In genomic region chr11:73875840-73876239, GRCh38 we compare ENCODE assay signal across 8 cellular contexts. TPM values are rescaled to one million over a fixed set of nuclear protein-coding genes. Genes with fewer than 3 reads are reported as not detected.
DNase-seq lines count a peak whose midpoint lies in the region; ATAC-seq, FAIRE-seq and TF ChIP-seq lines count a peak whose summit lies in the region.

No MANE protein-coding gene starts in this region.

- TF ChIP-seq CTCF in A549 (IDR thresholded peaks at IDR 0.05) (no peak), HEK293 (tag by site-specific recombination; IDR thresholded peaks at IDR 0.05) (no peak), ascending aorta (IDR thresholded peaks at IDR 0.05) (no peak)

- ATAC-seq in A549: peak in 1 of 2 experiments; percentile 20; a peak in 2 of 6 replicates
- no peak for ATAC-seq in memory B cell (ENCODE audit: low read depth)
- ATAC-seq in HG02885 (IDR thresholded peaks at IDR 0.05; ENCODE audit: poor library complexity, unreplicated experiment): no peak
- ATAC-seq in HG02678 (IDR thresholded peaks at IDR 0.05; ENCODE audit: unreplicated experiment): no peak

- intact Hi-C loops in ascending aorta (cut with DNase I): loop anchor here (1.0 to 10.0 kb wide), 5 partner anchors 89 to 1651 kb away; partner anchors contain the start of genes C2CD3, INPPL1, MRPL48 and PPME1

- H3K27me3 ChIP-seq in ascending aorta: no peaks in the 10 kb centered on the region

- H3K4me3 Mint-ChIP-seq in memory B cell: peak overlapping the region; percentile 99

- FAIRE-seq in A549 (lab: Jason Lieb, UNC): no peak

- H3K36me3 Mint-ChIP-seq in memory B cell: peaks cover 11% of the 10 kb centered on the region

- POLR2A ChIA-PET in A549 (lab: Yijun Ruan, JAX): interaction anchor here (0.6 kb wide), 1 partner anchor 10 kb away, joined by 3 read pairs; no protein-coding TSS in a partner anchor
- POLR2A ChIA-PET in HEK293 (lab: Yijun Ruan, JAX): interaction anchor here (1.6 kb wide), 1 partner anchor 96 kb away, joined by 5 read pairs; no protein-coding TSS in a partner anchor

- CTCF ChIA-PET in A549 (lab: Yijun Ruan, JAX): no interaction called here
- CTCF ChIA-PET in HEK293 (lab: Yijun Ruan, JAX): no interaction called here

- no peak for TF ChIP-seq EP300 in A549 (IDR thresholded peaks at IDR 0.05)

- no peaks in the 10 kb centered on the region for H3K9me3 Mint-ChIP-seq in memory B cell

- no peak for TF ChIP-seq RAD21 in A549 (conservative IDR thresholded peaks at IDR 0.05 in 1 of 2, IDR thresholded peaks at IDR 0.05 in 1 of 2)

- 13% methylated on average over 8 of the region's 8 CpGs for WGBS in A549 (ENCODE audit: missing lambda C conversion rate)

- H3K4me3 ChIP-seq in A549 (peak overlapping the region; percentile 73), HEK293 (ENCODE audit: low read depth, low read length) (peak overlapping the region; percentile 65), ascending aorta (peak overlapping the region; percentile 73 to 86)

- peaks cover 24% of the 10 kb centered on the region for H3K4me1 Mint-ChIP-seq in memory B cell

- H3K4me1 ChIP-seq in A549 (peaks cover 18% of the 10 kb centered on the region), HEK293 (ENCODE audit: control insufficient read depth, insufficient read depth, low read length) (no peaks in the 10 kb centered on the region), ascending aorta (peaks cover 3 to 15% of the 10 kb centered on the region in 2 donors)

- no peaks in the 10 kb centered on the region for H3K27me3 Mint-ChIP-seq in memory B cell

- H3K27ac Mint-ChIP-seq in memory B cell: peak overlapping the region; percentile 95

- peak overlapping the region; percentile 93 for H3K4me2 ChIP-seq in A549

- H3K27ac ChIP-seq in A549 (peak overlapping the region; percentile 92 to 94), HEK293 (ENCODE audit: extremely low read depth, low read depth, low read length) (peak overlapping the region; percentile 82), ascending aorta (peak overlapping the region; percentile 82 to 86)

- H3K9me3 ChIP-seq in A549: no peaks in the 10 kb centered on the region
- H3K9me3 ChIP-seq in HEK293 (ENCODE audit: control insufficient read depth, insufficient read depth, low read depth, low read length): no peaks in the 10 kb centered on the region
- no peaks in the 10 kb centered on the region for H3K9me3 ChIP-seq in ascending aorta

- no peak for DNase-seq in A549 (ENCODE audit: low read depth in 1 of 2, low spot score in 1 of 2)
- DNase-seq in ascending aorta (ENCODE audit: low spot score in 2 of 2): no peak
- no peak for DNase-seq in memory B cell (ENCODE audit: low spot score in 2 of 2)
- DNase-seq in NCI-H2107 treated with DMSO at 0.1 percent for 48 hours (lab: John Stamatoyannopoulos, UW; ENCODE audit: unreplicated experiment): no peak
- DNase-seq in NCI-H1694 (lab: John Stamatoyannopoulos, UW): no peak

- H3K36me3 ChIP-seq in HEK293 (ENCODE audit: control insufficient read depth in 2 of 2, insufficient read depth in 1 of 2, low read length in 2 of 2) (peaks cover 18 to 57% of the 10 kb centered on the region in 2 experiments; a peak in 2 of 3 replicates), ascending aorta (peaks cover 10 to 31% of the 10 kb centered on the region in 2 donors)

- TF ChIP-seq POLR2A in A549 (IDR thresholded peaks at IDR 0.05; ENCODE audit: low read length): no peak

TF ChIP-seq in A549, 52 proteins besides CTCF, POLR2A, EP300 and RAD21:
- TF ChIP-seq ZSCAN20 (CRISPR knock-in tag; IDR thresholded peaks at IDR 0.05) (no peak), HOXB13 (CRISPR knock-in tag; IDR thresholded peaks at IDR 0.05; ENCODE audit: low read depth) (no peak), SREBF2 (IDR thresholded peaks at IDR 0.05) (no peak), KDM5A (IDR thresholded peaks at IDR 0.05) (no peak), FOXS1 (CRISPR knock-in tag; IDR thresholded peaks at IDR 0.05) (no peak), RFX5 (IDR thresholded peaks at IDR 0.05) (no peak)

TF ChIP-seq in HEK293, 187 proteins besides CTCF, POLR2A, EP300 and RAD21:
- TF ChIP-seq YY1 (tag by site-specific recombination; IDR thresholded peaks at IDR 0.05) (no peak), ZNF146 (tag by site-specific recombination; IDR thresholded peaks at IDR 0.05) (no peak), ZNF843 (tag by site-specific recombination; IDR thresholded peaks at IDR 0.05) (no peak), AEBP2 (tag by site-specific recombination; IDR thresholded peaks at IDR 0.05; ENCODE audit: borderline replicate concordance) (no peak), ZNF645 (tag by site-specific recombination; IDR thresholded peaks at IDR 0.05) (no peak), ZNF510 (tag by site-specific recombination; IDR thresholded peaks at IDR 0.05; ENCODE audit: insufficient replicate concordance) (no peak), ZNF24 (tag by site-specific recombination; IDR thresholded peaks at IDR 0.05) (no peak), ZNF785 (tag by site-specific recombination; IDR thresholded peaks at IDR 0.05) (no peak), KLF16 (tag by site-specific recombination; IDR thresholded peaks at IDR 0.05) (no peak), SETDB1 (IDR thresholded peaks at IDR 0.05; ENCODE audit: insufficient read length, low read length) (no peak), ZNF335 (tag by site-specific recombination; conservative IDR thresholded peaks at IDR 0.05) (no peak), REPIN1 (tag by site-specific recombination; IDR thresholded peaks at IDR 0.05; ENCODE audit: low read depth) (no peak), KLF9 (tag by site-specific recombination; IDR thresholded peaks at IDR 0.05; ENCODE audit: low read depth) (no peak), SCRT2 (tag by site-specific recombination; IDR thresholded peaks at IDR 0.05) (no peak), MYNN (tag by site-specific recombination; IDR thresholded peaks at IDR 0.05; ENCODE audit: borderline replicate concordance) (no peak), ZSCAN16 (tag by site-specific recombination; IDR thresholded peaks at IDR 0.05) (no peak)

RNA-seq across cellular contexts. Expression of gene COA4, which starts 0.8 kb away (rescaled TPM):
- 126 and 143 TPM in 2 replicates for polyA plus RNA-seq in A549 (2011; rRNA removed)
- 242 and 287 TPM in 2 replicates for polyA plus RNA-seq in A549 (2012; cell fraction: cytosol; rRNA removed)
- polyA plus RNA-seq in A549 (2012; cell fraction: nucleus; rRNA removed): 157 and 173 TPM in 2 replicates
- 212 to 235 TPM (median 214 TPM) in 3 replicates for polyA plus RNA-seq in A549 (2017; fragmentation: RNase III; extraction: RNeasy Plus Mini Kit Qiagen cat#74134 plus additional on column Dnase treatment)
- polyA minus RNA-seq in A549 (2011; rRNA and poly(A)+ RNA removed): 49.6 and 65.4 TPM in 2 replicates
- 92.7 TPM for total RNA-seq in ascending aorta

RNA-seq across cellular contexts. Expression of gene PAAF1, which starts 1.0 kb away (rescaled TPM):
- 24.9 and 25.1 TPM in 2 replicates for polyA plus RNA-seq in A549 (2011; rRNA removed)
- polyA plus RNA-seq in A549 (2012; cell fraction: cytosol; rRNA removed): 9.0 and 9.4 TPM in 2 replicates
- 5.0 and 5.8 TPM in 2 replicates for polyA plus RNA-seq in A549 (2012; cell fraction: nucleus; rRNA removed)
- 16.6 to 21.9 TPM (median 18.2 TPM) in 3 replicates for polyA plus RNA-seq in A549 (2017; fragmentation: RNase III; extraction: RNeasy Plus Mini Kit Qiagen cat#74134 plus additional on column Dnase treatment)
- 14.1 and 19.3 TPM in 2 replicates for polyA minus RNA-seq in A549 (2011; rRNA and poly(A)+ RNA removed)
- total RNA-seq in ascending aorta: 36.3 TPM
